Comparison of ENCODE assay signal across 8 cellular contexts in the genomic region with DNA sequence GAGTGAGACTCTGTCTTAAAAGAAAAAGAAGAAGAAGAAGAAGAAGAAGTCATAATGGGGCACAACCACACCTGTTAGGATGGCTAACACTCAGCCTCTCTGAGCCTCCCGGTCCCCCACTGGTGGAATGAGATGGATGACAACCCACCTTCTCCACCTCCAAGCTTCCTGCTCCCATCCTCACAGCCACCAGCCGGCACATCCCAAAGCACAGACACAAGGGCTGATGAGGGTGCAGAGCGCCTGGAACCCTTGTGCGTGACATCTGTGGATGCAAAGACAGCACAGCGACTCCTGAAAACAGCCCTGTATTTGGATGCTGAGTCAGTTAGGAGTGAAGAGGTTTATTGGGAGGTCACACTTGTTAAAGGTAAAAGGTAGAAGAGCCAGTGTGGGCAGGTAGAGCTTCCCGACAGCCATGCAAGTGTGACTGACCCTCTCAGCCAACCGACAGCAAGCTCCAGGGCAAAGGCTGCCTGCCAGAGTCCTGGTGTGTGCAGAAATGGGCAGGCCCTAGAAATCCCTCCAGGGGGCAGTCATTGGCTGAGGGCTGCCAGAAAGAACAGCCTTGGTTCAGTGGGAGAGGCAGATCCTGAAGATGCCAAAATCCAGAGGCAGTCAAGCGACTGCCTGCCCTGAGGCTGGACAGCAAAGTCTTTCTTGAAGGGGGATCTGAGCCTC. TPM values are rescaled to one million over a fixed set of nuclear protein-coding genes. Genes with fewer than 3 reads are reported as not detected.
DNase-seq lines count a peak whose midpoint lies in the region; ATAC-seq, FAIRE-seq and TF ChIP-seq lines count a peak whose summit lies in the region.

No MANE protein-coding gene starts in this region.

- intact Hi-C loops in sciatic nerve (cut with DNase I), result no loop called here

- no peaks in the 10 kb centered on the region for H3K36me3 ChIP-seq in small intestine (ENCODE audit: control insufficient read depth in 2 of 2, insufficient read depth in 2 of 2, low read length in 2 of 2)

- POLR2A ChIA-PET in GM10248 (lab: Yijun Ruan, JAX), result no interaction called here

- H3K4me3 ChIP-seq in epithelial cell of esophagus (ENCODE audit: low read length) (no peak overlapping the region), small intestine (ENCODE audit: low read depth in 1 of 2, low read length in 2 of 2) (no peak overlapping the region)

- TF ChIP-seq CTCF in GM10248 (IDR thresholded peaks at IDR 0.05; ENCODE audit: control extremely low read depth, extremely low read depth, low read depth, missing control alignments) (peak; percentile 22), epithelial cell of esophagus (IDR thresholded peaks at IDR 0.05; ENCODE audit: insufficient read depth, low read depth, low read length, missing control alignments) (peak; percentile 41)

- H3K27me3 ChIP-seq in small intestine (ENCODE audit: control insufficient read depth in 2 of 2, insufficient read depth in 2 of 2, low read length in 2 of 2), result peaks cover 0 to 10% of the 10 kb centered on the region in 2 donors

- DNase-seq in A172 (ENCODE audit: low spot score) (peak; percentile 55), GM10248 (ENCODE audit: extremely low spot score) (no peak), NCI-H748 (lab: John Stamatoyannopoulos, UW; ENCODE audit: unreplicated experiment) (peak; percentile 37), epithelial cell of esophagus (ENCODE audit: low read depth) (peak; percentile 38), small intestine (peak; percentile 6), sciatic nerve (ENCODE audit: low spot score) (no peak), kidney glomerular epithelial cell (lab: John Stamatoyannopoulos, UW) (no peak)

- no peaks in the 10 kb centered on the region for H3K4me1 ChIP-seq in small intestine (ENCODE audit: control insufficient read depth in 2 of 2, insufficient read depth in 1 of 2, low read depth in 1 of 2, low read length in 1 of 2)

- CTCF ChIA-PET in GM10248 (lab: Yijun Ruan, JAX), result interaction anchor here (1.2 to 4.2 kb wide), 6 partner anchors 13 to 550 kb away, joined by 4 to 30 read pairs (median 17); partner anchors contain the start of gene MAN2B2

- H3K9me3 ChIP-seq in small intestine (ENCODE audit: control insufficient read depth, low read depth), result no peaks in the 10 kb centered on the region

- 62 to 71% (median 63%) methylated on average over 8 of the region's 8 CpGs for WGBS in small intestine, 3 donors

- H3K27ac ChIP-seq in small intestine (ENCODE audit: low read depth in 1 of 2, low read length in 1 of 2), result no peak overlapping the region

- ATAC-seq in GM18517 (IDR thresholded peaks at IDR 0.05; ENCODE audit: unreplicated experiment), result no peak
- no peak for ATAC-seq in sciatic nerve

- FAIRE-seq in small intestine (lab: Jason Lieb, UNC), result no peak

RNA-seq across cellular contexts. Expression of gene MAN2B2, which starts 26.6 kb away (rescaled TPM):
- total RNA-seq in A172 (2014; rRNA removed; shearing (Covaris generic)), result 11.0 and 12.1 TPM in 2 replicates
- polyA plus RNA-seq in small intestine, result 10 to 100 TPM in 1 of 3 donors, 1 to 10 TPM in 2; 4.1 to 13.4 (median 4.2) TPM
- total RNA-seq in sciatic nerve, result 27.2 TPM

Comparison
In these comparisons a context has a peak if more than half of its experiments do, and no peak if none do; other contexts are left out.
1. DNase-seq: peak in A172 (single experiment), NCI-H748 (single experiment), epithelial cell of esophagus (single experiment) and small intestine (single experiment); none in GM10248 (single experiment), sciatic nerve (single experiment) and kidney glomerular epithelial cell (single experiment).